Comparison of ENCODE assay signal across 8 cellular contexts in the genomic region with DNA sequence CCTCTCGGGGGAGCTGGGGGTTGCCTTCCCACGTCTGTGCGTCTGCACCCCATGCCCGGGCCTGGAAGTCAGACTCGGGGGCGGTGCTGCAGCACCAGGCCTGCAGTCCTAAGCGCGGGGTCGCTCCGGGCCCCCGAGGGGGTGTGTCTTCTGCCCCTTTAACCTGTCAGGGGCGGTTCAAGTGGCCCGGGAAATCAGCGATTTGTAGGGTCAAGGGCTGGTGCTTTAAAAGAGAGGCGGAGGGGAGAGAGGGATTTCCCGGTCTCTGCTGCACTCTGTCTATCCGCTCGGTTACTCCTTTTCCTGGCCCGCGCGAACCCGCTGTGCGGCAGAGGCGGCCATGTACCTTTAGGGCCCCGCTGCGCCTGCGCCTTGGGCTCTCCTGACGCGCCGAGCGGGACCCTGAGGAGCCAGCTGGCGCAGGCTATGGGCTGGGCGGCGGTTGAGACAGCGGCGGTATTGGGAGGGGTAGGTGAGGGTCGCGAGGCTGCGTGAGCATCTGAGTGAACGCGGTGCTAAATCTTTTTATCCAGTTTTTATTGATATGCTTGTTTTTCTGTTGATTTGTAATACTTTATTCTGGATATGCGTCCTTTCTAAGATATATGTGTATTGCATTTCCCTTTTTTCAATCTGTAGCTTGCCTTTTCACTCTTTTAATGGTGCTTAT.
DNase-seq lines count a peak whose midpoint lies in the region; ATAC-seq, FAIRE-seq and TF ChIP-seq lines count a peak whose summit lies in the region.
"Not testable (repeated sequence)": the region's sequence is repeated elsewhere in the genome, so short reads cannot be mapped to it uniquely, and the experiment has no call there.

No MANE protein-coding gene starts in this region.

- H3K27ac ChIP-seq in endothelial cell of umbilical vein (ENCODE audit: insufficient read depth, low read depth, low read length): not testable (repeated sequence)

- H3K36me3 ChIP-seq in BE2C; Loucy (ENCODE audit: insufficient read depth, low read length); endothelial cell of umbilical vein (ENCODE audit: control insufficient read depth in 2 of 2, extremely low read depth in 1 of 2, insufficient read depth in 2 of 2, low read length in 2 of 2): not testable (repeated sequence)

- DNase-seq in BE2C: peak; percentile 83
- DNase-seq in SHP77 treated with DMSO at 0.1 percent for 48 hours (lab: John Stamatoyannopoulos, UW): peak; percentile 55
- peak; percentile 85 for DNase-seq in activated T-cell treated with anti-CD3 and anti-CD28 coated beads, Interleukin-2, amount 50 U/mL, for 24 hours
- DNase-seq in endothelial cell of umbilical vein (ENCODE audit: low read depth, low spot score): peak; percentile 49
- peak; percentile 93 for DNase-seq in mesenteric fat pad (ENCODE audit: low spot score)
- peak; percentile 70 to 75 for DNase-seq in stimulated activated CD4-positive, alpha-beta T cell treated with anti-CD3 and anti-CD28 coated beads, Interleukin-4, amount 100 ng/mL, for 4 hours

- peak overlapping the region; percentile 80 for H3K4me3 Mint-ChIP-seq in activated T-cell treated with anti-CD3 and anti-CD28 coated beads, Interleukin-2, amount 50 U/mL, for 24 hours

- H3K27me3 Mint-ChIP-seq in activated T-cell treated with anti-CD3 and anti-CD28 coated beads, Interleukin-2, amount 50 U/mL, for 24 hours: not testable (repeated sequence)

- H3K27ac Mint-ChIP-seq in activated T-cell treated with anti-CD3 and anti-CD28 coated beads, Interleukin-2, amount 50 U/mL, for 24 hours: peak overlapping the region; percentile 81

- H3K4me1 Mint-ChIP-seq in activated T-cell treated with anti-CD3 and anti-CD28 coated beads, Interleukin-2, amount 50 U/mL, for 24 hours (ENCODE audit: low read depth): not testable (repeated sequence)

- not testable (repeated sequence) for H3K36me3 Mint-ChIP-seq in activated T-cell treated with anti-CD3 and anti-CD28 coated beads, Interleukin-2, amount 50 U/mL, for 24 hours (ENCODE audit: low read depth)

- TF ChIP-seq POLR2A in endothelial cell of umbilical vein (IDR thresholded peaks at IDR 0.05; ENCODE audit: low read depth, low read length): not testable (repeated sequence)

- H3K9me3 ChIP-seq in BE2C; Loucy (ENCODE audit: insufficient read depth, low read depth, low read length); endothelial cell of umbilical vein (replicated peaks; ENCODE audit: control insufficient read depth, insufficient read depth, low read length): not testable (repeated sequence)

- peak overlapping the region; percentile 14 for H3K9ac ChIP-seq in Loucy (ENCODE audit: low read depth, low read length, poor library complexity, severe bottlenecking)
- H3K9ac ChIP-seq in endothelial cell of umbilical vein (replicated peaks; ENCODE audit: extremely low read depth, insufficient read depth, low read length): not testable (repeated sequence)

- dilution Hi-C loops in endothelial cell of umbilical vein (cut with MboI; ENCODE audit: extremely low pct_ligation_motif_present, low sequenced_read_pairs): not testable (repeated sequence)

- intact Hi-C loops in endothelial cell of umbilical vein (cut with micrococcal nuclease): not testable (repeated sequence)

- not testable (repeated sequence) for H3K9me1 ChIP-seq in endothelial cell of umbilical vein (replicated peaks; ENCODE audit: control insufficient read depth, extremely low read depth, insufficient read depth, low read length)

- not testable (repeated sequence) for H3K9me2 ChIP-seq in Loucy (replicated peaks; ENCODE audit: low read depth, low read length)

- not testable (repeated sequence) for H3K9me3 Mint-ChIP-seq in activated T-cell treated with anti-CD3 and anti-CD28 coated beads, Interleukin-2, amount 50 U/mL, for 24 hours

- not testable (repeated sequence) for H4K20me1 ChIP-seq in Loucy (ENCODE audit: insufficient read depth, low read length, poor library complexity, severe bottlenecking); endothelial cell of umbilical vein (replicated peaks; ENCODE audit: control insufficient read depth, extremely low read depth, insufficient read depth, low read length)

- peak overlapping the region; percentile 72 for H3K4me2 ChIP-seq in Loucy (ENCODE audit: low read depth, low read length, poor library complexity, severe bottlenecking)
- H3K4me2 ChIP-seq in endothelial cell of umbilical vein (ENCODE audit: insufficient read depth, low read length): not testable (repeated sequence)

- not testable (repeated sequence) for H3K27me3 ChIP-seq in BE2C; Loucy (ENCODE audit: insufficient read depth, low read length, poor library complexity, severe bottlenecking); endothelial cell of umbilical vein (ENCODE audit: control insufficient read depth in 2 of 2, insufficient read depth in 2 of 2, low read length in 2 of 2)

- H2AFZ ChIP-seq in Loucy (ENCODE audit: low read length) (peak overlapping the region; percentile 92), endothelial cell of umbilical vein (ENCODE audit: low read depth, low read length) (peak overlapping the region; percentile 36)

- ATAC-seq in GM21619 (IDR thresholded peaks at IDR 0.05; ENCODE audit: unreplicated experiment): peak; percentile 75

- H3K4me3 ChIP-seq in BE2C (ENCODE audit: low read depth, low read length): peak overlapping the region; percentile 55
- H3K4me3 ChIP-seq in Loucy (ENCODE audit: low read length, poor library complexity, severe bottlenecking): peak overlapping the region; percentile 70
- H3K4me3 ChIP-seq in endothelial cell of umbilical vein (replicated peaks in 1 of 3; ENCODE audit: insufficient read depth in 1 of 3, low read depth in 1 of 3, low read length in 3 of 3): peak overlapping the region in 1 of 3 experiments; percentile 26

- TF ChIP-seq CTCF in BE2C (IDR thresholded peaks at IDR 0.05; ENCODE audit: low read depth, low read length); Loucy (conservative IDR thresholded peaks at IDR 0.05; ENCODE audit: low read length); endothelial cell of umbilical vein (IDR thresholded peaks at IDR 0.05; ENCODE audit: extremely low read depth in 1 of 2, insufficient read depth in 1 of 2, low read depth in 1 of 2, low read length in 2 of 2): not testable (repeated sequence)

- not testable (repeated sequence) for H3F3A ChIP-seq in Loucy (ENCODE audit: low read depth)

- H3K4me1 ChIP-seq in BE2C; Loucy (ENCODE audit: insufficient read depth, low read length, poor library complexity, severe bottlenecking); endothelial cell of umbilical vein (ENCODE audit: control insufficient read depth, extremely low read depth, insufficient read depth, low read length): not testable (repeated sequence)

- not testable (repeated sequence) for FAIRE-seq in endothelial cell of umbilical vein (lab: Jason Lieb, UNC)

- not testable (repeated sequence) for BruUV-seq in endothelial cell of umbilical vein (replicated peaks; lab: Mats Ljungman, UMichigan)

- POLR2A ChIA-PET in endothelial cell of umbilical vein (lab: Charles Lee): not testable (repeated sequence)

- not testable (repeated sequence) for H3K79me2 ChIP-seq in Loucy (ENCODE audit: insufficient read depth, low read length); endothelial cell of umbilical vein (ENCODE audit: control insufficient read depth, insufficient read depth, low read length)

- CTCF ChIA-PET in endothelial cell of umbilical vein (lab: Charles Lee): not testable (repeated sequence)
